ENCODE assay signal across 21 cellular contexts in genomic region chr3:95048564-95048963, GRCh38.
"Had no signal": no experiment of that assay in that cellular context is flagged by ENCODE, and none has a peak within 500 bp of the region (broad histone marks: within the 10 kb centered on the region; RNA-seq: fewer than 3 reads in every experiment).

No MANE protein-coding gene starts in this region.

- H3K36me3 ChIP-seq: tibial nerve, uterus had no signal

- H3K4me3 ChIP-seq: tibial nerve, uterus had no signal

- ATAC-seq: activated CD8-positive, alpha-beta memory T cell treated with anti-CD3 and anti-CD28 coated beads, Interleukin-2, amount 10 ng/mL, durations not matched to agents 7 days and 5 days; esophagus mucosa; left colon had no signal

- H3K27me3 ChIP-seq: tibial nerve, uterus had no signal

- H3K4me1 ChIP-seq: uterus had no signal

- DNase-seq: activated CD4-positive, alpha-beta memory T cell treated with anti-CD3 and anti-CD28 coated beads, Interleukin-2, amount 10 ng/mL, durations not matched to agents 7 days and 5 days; activated CD4-positive, alpha-beta T cell treated with anti-CD3 and anti-CD28 coated beads for 48 hours; activated CD4-positive, CD25-positive, alpha-beta regulatory T cell; activated CD8-positive, alpha-beta memory T cell treated with anti-CD3 and anti-CD28 coated beads, Interleukin-2, amount 10 ng/mL, durations not matched to agents 7 days and 5 days; activated naive CD4-positive, alpha-beta T cell treated with anti-CD3 and anti-CD28 coated beads for 36 hours; anterior cingulate cortex; effector CD4-positive, alpha-beta T cell; left colon; mammary epithelial cell; nephron progenitor cell; nucleus accumbens; retina; stimulated activated CD4-positive, alpha-beta T cell treated with anti-CD3 and anti-CD28 coated beads, Interleukin-12 subunit alpha, Interleukin-12 subunit beta, amount 100 ng/mL, for 4 hours; stimulated activated CD4-positive, alpha-beta T cell treated with anti-CD3 and anti-CD28 coated beads, Interleukin-1b, Interleukin-23, amount 100 ng/mL, for 48 hours; stimulated activated CD8-positive, alpha-beta memory T cell treated with anti-CD3 and anti-CD28 coated beads, Interleukin-4, amount 100 ng/mL, for 48 hours; stimulated activated naive CD4-positive, alpha-beta T cell treated with Interleukin-2 at 50 U/mL for 16 hours; T-helper 1 cell; T-helper 9 cell; uterus had no signal

- H3K27ac ChIP-seq: uterus had no signal

- H3K9me3 ChIP-seq: tibial nerve, uterus had no signal
